ENCODE assay signal across 8 cellular contexts in genomic region chr6:27139753-27140522, GRCh38.
DNase-seq lines count a peak whose midpoint lies in the region; ATAC-seq and TF ChIP-seq lines count a peak whose summit lies in the region.

No MANE protein-coding gene starts in this region.

- H3K27ac Mint-ChIP-seq in activated naive CD8-positive, alpha-beta T cell treated with anti-CD3 and anti-CD28 coated beads, Interleukin-2, amount 50 U/mL, for 24 hours: peak overlapping the region; percentile 94

- H3K36me3 ChIP-seq in DOHH2 (ENCODE audit: control insufficient read depth, low read length) (peaks cover 18% of the 10 kb centered on the region), suprapubic skin (no peaks in the 10 kb centered on the region)

- no peaks in the 10 kb centered on the region for H3K9me3 Mint-ChIP-seq in activated naive CD8-positive, alpha-beta T cell treated with anti-CD3 and anti-CD28 coated beads, Interleukin-2, amount 50 U/mL, for 24 hours

- no peak for TF ChIP-seq POLR2A in suprapubic skin (IDR thresholded peaks at IDR 0.05)

- H3K4me3 Mint-ChIP-seq in activated naive CD8-positive, alpha-beta T cell treated with anti-CD3 and anti-CD28 coated beads, Interleukin-2, amount 50 U/mL, for 24 hours: peak overlapping the region; percentile 89

- peaks cover 52% of the 10 kb centered on the region for H3K4me1 Mint-ChIP-seq in activated naive CD8-positive, alpha-beta T cell treated with anti-CD3 and anti-CD28 coated beads, Interleukin-2, amount 50 U/mL, for 24 hours

- H3F3A ChIP-seq in DOHH2 (ENCODE audit: control insufficient read depth, insufficient read depth): peaks cover 42% of the 10 kb centered on the region

- H3K9me3 ChIP-seq in DOHH2 (ENCODE audit: control insufficient read depth, insufficient read depth, low read length) (no peaks in the 10 kb centered on the region), suprapubic skin (no peaks in the 10 kb centered on the region)

- H3K27me3 ChIP-seq in DOHH2 (ENCODE audit: control insufficient read depth, low read length): no peaks in the 10 kb centered on the region
- no peaks in the 10 kb centered on the region for H3K27me3 ChIP-seq in suprapubic skin

- TF ChIP-seq CTCF in DOHH2 (IDR thresholded peaks at IDR 0.05; ENCODE audit: low read depth, low read length, poor library complexity, severe bottlenecking) (no peak), suprapubic skin (IDR thresholded peaks at IDR 0.05) (no peak)

- peak; percentile 14 for ATAC-seq in GM21447 (IDR thresholded peaks at IDR 0.05; ENCODE audit: unreplicated experiment)
- ATAC-seq in activated naive CD8-positive, alpha-beta T cell treated with anti-CD3 and anti-CD28 coated beads, Interleukin-2, amount 50 U/mL, for 24 hours: peak; percentile 45
- no peak for ATAC-seq in left lobe of liver

- no peak for TF ChIP-seq EP300 in suprapubic skin (IDR thresholded peaks at IDR 0.05)

- peak overlapping the region; percentile 99 for H3K27ac ChIP-seq in DOHH2 (ENCODE audit: low read depth, low read length)
- peak overlapping the region; percentile 70 for H3K27ac ChIP-seq in suprapubic skin

- H3K4me2 ChIP-seq in DOHH2 (ENCODE audit: low read length): peak overlapping the region; percentile 87

- no peaks in the 10 kb centered on the region; the same call in 1 of the 2 replicates for H3K79me2 ChIP-seq in DOHH2 (ENCODE audit: control insufficient read depth, low read length)

- H3K4me1 ChIP-seq in DOHH2 (ENCODE audit: control insufficient read depth, low read length) (peaks cover 81% of the 10 kb centered on the region), suprapubic skin (peaks cover 24% of the 10 kb centered on the region)

- DNase-seq in Kasumi-1 (lab: John Stamatoyannopoulos, UW): peak; percentile 66 to 69
- peak; percentile 39 for DNase-seq in activated naive CD8-positive, alpha-beta T cell treated with anti-CD3 and anti-CD28 coated beads, Interleukin-2, amount 50 U/mL, for 24 hours
- DNase-seq in iris pigment epithelial cell (ENCODE audit: low read depth): peak; percentile 23
- no peak for DNase-seq in suprapubic skin (ENCODE audit: low spot score in 2 of 2)
- no peak for DNase-seq in mucosa of gallbladder (ENCODE audit: low spot score)
- DNase-seq in left lobe of liver (ENCODE audit: low spot score): no peak

- no peaks in the 10 kb centered on the region for H3K27me3 Mint-ChIP-seq in activated naive CD8-positive, alpha-beta T cell treated with anti-CD3 and anti-CD28 coated beads, Interleukin-2, amount 50 U/mL, for 24 hours

- WGBS in suprapubic skin: 35% methylated on average over 18 of the region's 18 CpGs

- H3K4me3 ChIP-seq in DOHH2 (ENCODE audit: low read length): peak overlapping the region; percentile 83
- H3K4me3 ChIP-seq in suprapubic skin: peak overlapping the region; percentile 58

- H3K36me3 Mint-ChIP-seq in activated naive CD8-positive, alpha-beta T cell treated with anti-CD3 and anti-CD28 coated beads, Interleukin-2, amount 50 U/mL, for 24 hours (ENCODE audit: low read depth): peaks cover 5% of the 10 kb centered on the region

- H4K20me1 ChIP-seq in DOHH2 (ENCODE audit: control insufficient read depth, insufficient read depth, low read depth, low read length): no peaks in the 10 kb centered on the region

- no peaks in the 10 kb centered on the region for H3K9me2 ChIP-seq in DOHH2 (replicated peaks; ENCODE audit: control insufficient read depth, low read length)

Comparison
In these comparisons a context has a peak if more than half of its experiments do, and no peak if none do; other contexts are left out.
1. DNase-seq: peak in Kasumi-1 (2 of 2), activated naive CD8-positive, alpha-beta T cell treated with anti-CD3 and anti-CD28 coated beads, Interleukin-2, amount 50 U/mL, for 24 hours (single experiment) and iris pigment epithelial cell (single experiment); none in suprapubic skin (0 of 2), mucosa of gallbladder (single experiment) and left lobe of liver (single experiment).